ENCODE assay signal across 19 cellular contexts in the genomic region with DNA sequence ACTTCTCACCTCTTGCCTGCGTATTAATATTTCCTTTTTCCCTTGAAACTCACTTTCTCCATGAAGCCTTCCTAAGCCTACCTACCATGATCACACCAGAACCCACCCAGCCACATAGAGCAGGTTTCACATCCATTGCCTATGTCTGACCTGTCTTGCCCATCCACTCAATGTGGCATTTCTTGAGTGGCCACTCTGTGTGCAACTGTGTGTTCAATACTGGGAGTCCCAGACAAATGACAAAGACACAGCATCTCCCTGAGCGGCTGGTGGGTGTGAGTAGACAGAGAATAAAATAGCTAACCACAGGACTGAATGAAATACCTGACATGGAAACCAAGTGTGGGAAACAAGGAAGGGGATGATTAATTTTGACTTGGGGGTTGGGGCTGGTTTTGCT. TPM values are rescaled to one million over a fixed set of nuclear protein-coding genes. Genes with fewer than 3 reads are reported as not detected.
A peak's percentile ranks its signal among the peaks of the same experiment; 100 is the strongest.
DNase-seq lines count a peak whose midpoint lies in the region; ATAC-seq, FAIRE-seq and TF ChIP-seq lines count a peak whose summit lies in the region.
"Had no signal": no experiment of that assay in that cellular context is flagged by ENCODE, and none has a peak within 500 bp of the region (broad histone marks: within the 10 kb centered on the region; RNA-seq: fewer than 3 reads in every experiment).

No MANE protein-coding gene starts in this region.

- H3K36me3 ChIP-seq in GM23338 (ENCODE audit: insufficient read depth) (peaks cover 11% of the 10 kb centered on the region; the same call in 1 of the 2 replicates), keratinocyte (ENCODE audit: control insufficient read depth in 2 of 2, extremely low read depth in 1 of 2, insufficient read depth in 2 of 2, low read length in 2 of 2) (peaks cover 0 to 6% of the 10 kb centered on the region in 2 experiments), rectal smooth muscle tissue (ENCODE audit: control insufficient read depth, insufficient read depth, low read length) (no peaks in the 10 kb centered on the region)

- H3K9ac ChIP-seq in keratinocyte (ENCODE audit: control insufficient read depth, extremely low read depth, insufficient read depth, low read length) (peak overlapping the region; percentile 16), rectal smooth muscle tissue (ENCODE audit: low read length) (no peak overlapping the region)

- H3K27ac ChIP-seq in GM23338 (ENCODE audit: low read depth) (no peak overlapping the region), keratinocyte (ENCODE audit: control insufficient read depth, insufficient read depth, low read length) (peak overlapping the region; percentile 89), rectal smooth muscle tissue (ENCODE audit: low read depth, low read length) (peak overlapping the region; percentile 79)

- ATAC-seq in GM23338 (no peak), sciatic nerve (no peak)
- no peak for ATAC-seq in activated CD4-positive, CD25-positive, alpha-beta regulatory T cell treated with anti-CD3 and anti-CD28 coated beads, Interleukin-2, amount 50 U/mL, for 24 hours

- H3K4me1 ChIP-seq in GM23338 (ENCODE audit: insufficient read depth) = peaks cover 35% of the 10 kb centered on the region
- peaks cover 80% of the 10 kb centered on the region for H3K4me1 ChIP-seq in keratinocyte (ENCODE audit: control insufficient read depth, extremely low read depth, insufficient read depth, low read length)
- H3K4me1 ChIP-seq in rectal smooth muscle tissue (ENCODE audit: control insufficient read depth, insufficient read depth, low read length) = peaks cover 40% of the 10 kb centered on the region

- H3K27me3 ChIP-seq in GM23338 (ENCODE audit: insufficient read depth) (no peaks in the 10 kb centered on the region), keratinocyte (ENCODE audit: control insufficient read depth, extremely low read depth, insufficient read depth, low read length) (no peaks in the 10 kb centered on the region), rectal smooth muscle tissue (ENCODE audit: control insufficient read depth, insufficient read depth, low read length) (no peaks in the 10 kb centered on the region)

- intact Hi-C loops in sciatic nerve (cut with DNase I) = no loop called here

- DNase-seq in GM23338 (ENCODE audit: low spot score) = no peak
- peak; percentile 38 for DNase-seq in astrocyte of the hippocampus (ENCODE audit: low read depth, low spot score)
- no peak for DNase-seq in keratinocyte (ENCODE audit: low read depth, low spot score)
- no peak for DNase-seq in sciatic nerve (ENCODE audit: low spot score)
- DNase-seq in activated CD4-positive, alpha-beta T cell treated with anti-CD3 and anti-CD28 coated beads, Interleukin-2, amount 10 ng/mL, durations not matched to agents 7 days and 5 days = no peak
- DNase-seq: C1 segment of cervical spinal cord, GF-D8, Karpas-422, MM.1S, NCI-H1105, NCI-H1694 treated with DMSO at 0.1 percent for 48 hours, NCI-H2107, NCI-H345, NCI-H526 treated with DMSO at 0.1 percent for 48 hours, SHP77 treated with DMSO at 0.1 percent for 48 hours had no signal

- no peak for FAIRE-seq in keratinocyte (lab: Jason Lieb, UNC)
- FAIRE-seq: GM12892, H1 had no signal

- H3K9me2 ChIP-seq in GM23338 (ENCODE audit: insufficient read depth) = no peaks in the 10 kb centered on the region

- no peaks in the 10 kb centered on the region for H3F3A ChIP-seq in GM23338 (replicated peaks; ENCODE audit: low read depth)

- H3K79me2 ChIP-seq in GM23338 (replicated peaks; ENCODE audit: insufficient read depth) (peaks cover 64% of the 10 kb centered on the region), keratinocyte (ENCODE audit: control insufficient read depth, insufficient read depth, low read length) (peaks cover 86% of the 10 kb centered on the region)

- dilution Hi-C loops in keratinocyte (cut with MboI; ENCODE audit: extremely low pct_ligation_motif_present, low sequenced_read_pairs) = no loop called here

- H2AFZ ChIP-seq in GM23338 (no peak overlapping the region), keratinocyte (ENCODE audit: control insufficient read depth, low read length) (no peak overlapping the region)

- H3K27ac Mint-ChIP-seq in GM23338 = no peak overlapping the region
- H3K27ac Mint-ChIP-seq in activated CD4-positive, alpha-beta T cell treated with anti-CD3 and anti-CD28 coated beads, Interleukin-2, amount 10 ng/mL, durations not matched to agents 7 days and 5 days = no peak overlapping the region

- H3K9me1 ChIP-seq in keratinocyte (ENCODE audit: control insufficient read depth, extremely low read depth, insufficient read depth, low read length) = peaks cover 8% of the 10 kb centered on the region

- H4K20me1 ChIP-seq in GM23338 (replicated peaks; ENCODE audit: insufficient read depth) = peaks cover 8% of the 10 kb centered on the region
- H4K20me1 ChIP-seq in keratinocyte (ENCODE audit: control insufficient read depth, extremely low read depth, insufficient read depth, low read length) = no peaks in the 10 kb centered on the region

- H3K4me1 Mint-ChIP-seq in GM23338 = peaks cover 25% of the 10 kb centered on the region
- H3K4me1 Mint-ChIP-seq in activated CD4-positive, alpha-beta T cell treated with anti-CD3 and anti-CD28 coated beads, Interleukin-2, amount 10 ng/mL, durations not matched to agents 7 days and 5 days = peaks cover 15% of the 10 kb centered on the region

- TF ChIP-seq CTCF in GM23338 (conservative IDR thresholded peaks at IDR 0.05; ENCODE audit: low read depth in 2 of 2) (no peak), keratinocyte (optimal IDR thresholded peaks at IDR 0.05 in 1 of 3, IDR thresholded peaks at IDR 0.05 in 1 of 3, conservative IDR thresholded peaks at IDR 0.05 in 1 of 3; ENCODE audit: extremely low read depth in 1 of 3, insufficient read depth in 2 of 3, low read length in 3 of 3) (no peak)

- H3K27me3 Mint-ChIP-seq in GM23338 (ENCODE audit: insufficient read depth, low read depth, poor library complexity) = peaks cover 9% of the 10 kb centered on the region
- peaks cover 8% of the 10 kb centered on the region for H3K27me3 Mint-ChIP-seq in activated CD4-positive, alpha-beta T cell treated with anti-CD3 and anti-CD28 coated beads, Interleukin-2, amount 10 ng/mL, durations not matched to agents 7 days and 5 days

- H3K4me2 ChIP-seq in GM23338 (peak overlapping the region; percentile 17; the same call in 1 of the 2 replicates), keratinocyte (ENCODE audit: control insufficient read depth, extremely low read depth, insufficient read depth, low read depth, low read length) (peak overlapping the region; percentile 49)

- POLR2A ChIA-PET in activated CD4-positive, alpha-beta T cell treated with anti-CD3 and anti-CD28 coated beads, Interleukin-2, amount 10 ng/mL, durations not matched to agents 7 days and 5 days (lab: Charles Lee) = no interaction called here

- no peak overlapping the region for H3K4me3 Mint-ChIP-seq in GM23338
- no peak overlapping the region for H3K4me3 Mint-ChIP-seq in activated CD4-positive, alpha-beta T cell treated with anti-CD3 and anti-CD28 coated beads, Interleukin-2, amount 10 ng/mL, durations not matched to agents 7 days and 5 days

- H3K9me3 ChIP-seq in keratinocyte (ENCODE audit: control insufficient read depth, low read depth, low read length) = no peaks in the 10 kb centered on the region

- H3K4me3 ChIP-seq in GM23338 (no peak overlapping the region), keratinocyte (ENCODE audit: control insufficient read depth in 2 of 3, extremely low read depth in 1 of 3, insufficient read depth in 2 of 3, low read depth in 1 of 3, low read length in 3 of 3) (peak overlapping the region; percentile 85 to 90 (median 87)), rectal smooth muscle tissue (ENCODE audit: low read length) (no peak overlapping the region)

- no peaks in the 10 kb centered on the region for H3K9me3 Mint-ChIP-seq in GM23338
- H3K9me3 Mint-ChIP-seq in activated CD4-positive, alpha-beta T cell treated with anti-CD3 and anti-CD28 coated beads, Interleukin-2, amount 10 ng/mL, durations not matched to agents 7 days and 5 days = no peaks in the 10 kb centered on the region

- CTCF ChIA-PET in activated CD4-positive, alpha-beta T cell treated with anti-CD3 and anti-CD28 coated beads, Interleukin-2, amount 10 ng/mL, durations not matched to agents 7 days and 5 days (lab: Charles Lee) = interaction anchor here (1.1 to 1.8 kb wide), 2 partner anchors 38 to 77 kb away, joined by 4 read pairs; no protein-coding TSS in a partner anchor

- no peaks in the 10 kb centered on the region; the same call in 2 of the 3 replicates for H3K36me3 Mint-ChIP-seq in GM23338 (ENCODE audit: low read depth)
- no peaks in the 10 kb centered on the region for H3K36me3 Mint-ChIP-seq in activated CD4-positive, alpha-beta T cell treated with anti-CD3 and anti-CD28 coated beads, Interleukin-2, amount 10 ng/mL, durations not matched to agents 7 days and 5 days (ENCODE audit: low read depth)

TF ChIP-seq in GM23338, 12 proteins besides CTCF, POLR2A, EP300 and RAD21 (continues in another document):
- TF ChIP-seq JUNB (IDR thresholded peaks at IDR 0.05; ENCODE audit: unreplicated experiment) (no peak), POLR2AphosphoS5 (IDR thresholded peaks at IDR 0.05; ENCODE audit: low read depth) (no peak)
- TF ChIP-seq, protein P1, sequence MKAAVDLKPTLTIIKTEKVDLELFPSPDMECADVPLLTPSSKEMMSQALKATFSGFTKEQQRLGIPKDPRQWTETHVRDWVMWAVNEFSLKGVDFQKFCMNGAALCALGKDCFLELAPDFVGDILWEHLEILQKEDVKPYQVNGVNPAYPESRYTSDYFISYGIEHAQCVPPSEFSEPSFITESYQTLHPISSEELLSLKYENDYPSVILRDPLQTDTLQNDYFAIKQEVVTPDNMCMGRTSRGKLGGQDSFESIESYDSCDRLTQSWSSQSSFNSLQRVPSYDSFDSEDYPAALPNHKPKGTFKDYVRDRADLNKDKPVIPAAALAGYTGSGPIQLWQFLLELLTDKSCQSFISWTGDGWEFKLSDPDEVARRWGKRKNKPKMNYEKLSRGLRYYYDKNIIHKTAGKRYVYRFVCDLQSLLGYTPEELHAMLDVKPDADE (IDR thresholded peaks at IDR 0.05) = no peak

RNA-seq across cellular contexts. Expression of a gene that starts 3.1 kb away (rescaled TPM):
- 21.8 and 32.7 TPM in 2 replicates for total RNA-seq in GM23338 (2014; rRNA removed; shearing (Covaris generic))
- 17.4 and 30.0 TPM in 2 replicates for polyA plus RNA-seq in GM23338 (2016; fragmentation: Nextera tagmentation; extraction: Ambion mirVana)
- polyA plus RNA-seq in keratinocyte = 153 to 177 TPM (median 172 TPM) in 3 replicates
- 26.7 TPM for polyA plus RNA-seq in keratinocyte (2011; ENCODE audit: low read depth)
- 76.8 and 129 TPM in 2 replicates for polyA plus RNA-seq in keratinocyte (2011; cell fraction: cytosol; rRNA removed)
- polyA plus RNA-seq in keratinocyte (2011; cell fraction: nucleus; rRNA removed) = 521 and 554 TPM in 2 replicates
- 122 and 205 TPM in 2 replicates for polyA plus RNA-seq in keratinocyte (2012; ENCODE audit: low replicate concordance)
- polyA minus RNA-seq in keratinocyte = 166 to 258 TPM (median 258 TPM) in 3 replicates
- polyA minus RNA-seq in keratinocyte (2011; cell fraction: cytosol; rRNA and poly(A)+ RNA removed) = 121 TPM
- polyA minus RNA-seq in keratinocyte (2011; cell fraction: nucleus; rRNA and poly(A)+ RNA removed) = 395 and 657 TPM in 2 replicates
- total RNA-seq in sciatic nerve = 20.4 TPM
- total RNA-seq in activated CD4-positive, alpha-beta T cell treated with anti-CD3 and anti-CD28 coated beads, Interleukin-2, amount 10 ng/mL, durations not matched to agents 7 days and 5 days = 1 to 10 TPM in 1 of 2 experiments, under 1 TPM in 1; 0.79 to 1.3 TPM

Comparison
In these comparisons a context has a peak if more than half of its experiments do, and no peak if none do; other contexts are left out.
1. H3K4me3 ChIP-seq: peak in keratinocyte (3 of 3); none in GM23338 (single experiment) and rectal smooth muscle tissue (single experiment).